Comparison of ENCODE assay signal across 1 cellular context in the genomic region with DNA sequence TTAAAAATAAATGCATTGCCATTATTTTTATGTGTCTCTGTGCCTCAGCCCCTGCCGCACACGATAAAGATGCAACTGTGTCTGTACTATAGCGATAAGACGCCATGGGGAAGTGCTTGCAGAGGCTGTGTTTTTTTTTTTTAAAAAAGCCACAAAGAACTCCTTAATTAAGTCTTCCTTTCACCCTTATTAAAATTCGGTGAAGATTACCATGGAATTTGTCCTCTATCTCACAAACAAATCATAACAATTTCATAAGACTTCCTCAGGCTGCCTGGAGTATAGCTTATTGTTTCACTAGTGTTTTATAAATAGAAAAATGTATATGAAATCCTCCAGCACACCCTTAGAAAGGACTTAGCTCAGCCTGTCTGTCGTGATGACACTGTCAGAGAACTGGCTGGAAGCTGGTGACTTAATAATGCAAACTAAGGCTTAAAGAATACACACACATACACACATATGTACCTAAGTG.
TF ChIP-seq lines count a peak whose summit lies in the region.

No MANE protein-coding gene starts in this region.

TF ChIP-seq in K562, 482 proteins besides CTCF, POLR2A, EP300 and RAD21 (continued from another document and continues in another):
- no peak for TF ChIP-seq BCLAF1 (IDR thresholded peaks at IDR 0.05; ENCODE audit: borderline replicate concordance in 1 of 2, control insufficient read depth in 1 of 2, low read depth in 2 of 2, low read length in 1 of 2)
- no peak for TF ChIP-seq ZNF507 (tag; conservative IDR thresholded peaks at IDR 0.05)
- TF ChIP-seq ELF2 (CRISPR knock-in tag; IDR thresholded peaks at IDR 0.05) = no peak
- TF ChIP-seq, protein P1, sequence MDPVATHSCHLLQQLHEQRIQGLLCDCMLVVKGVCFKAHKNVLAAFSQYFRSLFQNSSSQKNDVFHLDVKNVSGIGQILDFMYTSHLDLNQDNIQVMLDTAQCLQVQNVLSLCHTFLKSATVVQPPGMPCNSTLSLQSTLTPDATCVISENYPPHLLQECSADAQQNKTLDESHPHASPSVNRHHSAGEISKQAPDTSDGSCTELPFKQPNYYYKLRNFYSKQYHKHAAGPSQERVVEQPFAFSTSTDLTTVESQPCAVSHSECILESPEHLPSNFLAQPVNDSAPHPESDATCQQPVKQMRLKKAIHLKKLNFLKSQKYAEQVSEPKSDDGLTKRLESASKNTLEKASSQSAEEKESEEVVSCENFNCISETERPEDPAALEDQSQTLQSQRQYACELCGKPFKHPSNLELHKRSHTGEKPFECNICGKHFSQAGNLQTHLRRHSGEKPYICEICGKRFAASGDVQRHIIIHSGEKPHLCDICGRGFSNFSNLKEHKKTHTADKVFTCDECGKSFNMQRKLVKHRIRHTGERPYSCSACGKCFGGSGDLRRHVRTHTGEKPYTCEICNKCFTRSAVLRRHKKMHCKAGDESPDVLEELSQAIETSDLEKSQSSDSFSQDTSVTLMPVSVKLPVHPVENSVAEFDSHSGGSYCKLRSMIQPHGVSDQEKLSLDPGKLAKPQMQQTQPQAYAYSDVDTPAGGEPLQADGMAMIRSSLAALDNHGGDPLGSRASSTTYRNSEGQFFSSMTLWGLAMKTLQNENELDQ (CRISPR knock-in tag; IDR thresholded peaks at IDR 0.05; ENCODE audit: borderline replicate concordance) = no peak
- no peak for TF ChIP-seq SMAD3 (CRISPR knock-in tag; conservative IDR thresholded peaks at IDR 0.05)
- TF ChIP-seq SP2 (IDR thresholded peaks at IDR 0.05; ENCODE audit: extremely low read depth, low read depth, low read length, poor library complexity, severe bottlenecking) = no peak
- no peak for TF ChIP-seq NKRF (IDR thresholded peaks at IDR 0.05; ENCODE audit: borderline replicate concordance)
- no peak for TF ChIP-seq BRD4 (IDR thresholded peaks at IDR 0.05)
- TF ChIP-seq CBX3 (IDR thresholded peaks at IDR 0.05; ENCODE audit: borderline replicate concordance in 1 of 2, low read length in 2 of 2) = 0 out of 3 replicates have a peak, but pooled peaks of 1 of the 2 experiments have one; percentile 47
- TF ChIP-seq MYC (IDR thresholded peaks at IDR 0.05; ENCODE audit: low read depth, low read length) = 0 out of 2 replicates have a peak, but pooled peaks have one; percentile 53
- TF ChIP-seq MYC (CRISPR knock-in tag; IDR thresholded peaks at IDR 0.05; ENCODE audit: borderline replicate concordance, low read depth) = no peak
- no peak for TF ChIP-seq POU5F1 (IDR thresholded peaks at IDR 0.05; ENCODE audit: borderline replicate concordance, low read depth, low read length, partially characterized antibody)
- no peak for TF ChIP-seq DIDO1 (tag; IDR thresholded peaks at IDR 0.05; ENCODE audit: low read depth)
- no peak; the same call in 1 of the 2 replicates for TF ChIP-seq MBD1 (CRISPR knock-in tag; IDR thresholded peaks at IDR 0.05)
- no peak for TF ChIP-seq BRCA1 (IDR thresholded peaks at IDR 0.05)
- TF ChIP-seq BRCA1 (CRISPR knock-in tag; IDR thresholded peaks at IDR 0.05) = no peak
- TF ChIP-seq RFX1 (IDR thresholded peaks at IDR 0.05) = no peak
- TF ChIP-seq, protein P2, sequence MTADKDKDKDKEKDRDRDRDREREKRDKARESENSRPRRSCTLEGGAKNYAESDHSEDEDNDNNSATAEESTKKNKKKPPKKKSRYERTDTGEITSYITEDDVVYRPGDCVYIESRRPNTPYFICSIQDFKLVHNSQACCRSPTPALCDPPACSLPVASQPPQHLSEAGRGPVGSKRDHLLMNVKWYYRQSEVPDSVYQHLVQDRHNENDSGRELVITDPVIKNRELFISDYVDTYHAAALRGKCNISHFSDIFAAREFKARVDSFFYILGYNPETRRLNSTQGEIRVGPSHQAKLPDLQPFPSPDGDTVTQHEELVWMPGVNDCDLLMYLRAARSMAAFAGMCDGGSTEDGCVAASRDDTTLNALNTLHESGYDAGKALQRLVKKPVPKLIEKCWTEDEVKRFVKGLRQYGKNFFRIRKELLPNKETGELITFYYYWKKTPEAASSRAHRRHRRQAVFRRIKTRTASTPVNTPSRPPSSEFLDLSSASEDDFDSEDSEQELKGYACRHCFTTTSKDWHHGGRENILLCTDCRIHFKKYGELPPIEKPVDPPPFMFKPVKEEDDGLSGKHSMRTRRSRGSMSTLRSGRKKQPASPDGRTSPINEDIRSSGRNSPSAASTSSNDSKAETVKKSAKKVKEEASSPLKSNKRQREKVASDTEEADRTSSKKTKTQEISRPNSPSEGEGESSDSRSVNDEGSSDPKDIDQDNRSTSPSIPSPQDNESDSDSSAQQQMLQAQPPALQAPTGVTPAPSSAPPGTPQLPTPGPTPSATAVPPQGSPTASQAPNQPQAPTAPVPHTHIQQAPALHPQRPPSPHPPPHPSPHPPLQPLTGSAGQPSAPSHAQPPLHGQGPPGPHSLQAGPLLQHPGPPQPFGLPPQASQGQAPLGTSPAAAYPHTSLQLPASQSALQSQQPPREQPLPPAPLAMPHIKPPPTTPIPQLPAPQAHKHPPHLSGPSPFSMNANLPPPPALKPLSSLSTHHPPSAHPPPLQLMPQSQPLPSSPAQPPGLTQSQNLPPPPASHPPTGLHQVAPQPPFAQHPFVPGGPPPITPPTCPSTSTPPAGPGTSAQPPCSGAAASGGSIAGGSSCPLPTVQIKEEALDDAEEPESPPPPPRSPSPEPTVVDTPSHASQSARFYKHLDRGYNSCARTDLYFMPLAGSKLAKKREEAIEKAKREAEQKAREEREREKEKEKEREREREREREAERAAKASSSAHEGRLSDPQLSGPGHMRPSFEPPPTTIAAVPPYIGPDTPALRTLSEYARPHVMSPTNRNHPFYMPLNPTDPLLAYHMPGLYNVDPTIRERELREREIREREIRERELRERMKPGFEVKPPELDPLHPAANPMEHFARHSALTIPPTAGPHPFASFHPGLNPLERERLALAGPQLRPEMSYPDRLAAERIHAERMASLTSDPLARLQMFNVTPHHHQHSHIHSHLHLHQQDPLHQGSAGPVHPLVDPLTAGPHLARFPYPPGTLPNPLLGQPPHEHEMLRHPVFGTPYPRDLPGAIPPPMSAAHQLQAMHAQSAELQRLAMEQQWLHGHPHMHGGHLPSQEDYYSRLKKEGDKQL (CRISPR knock-in tag; IDR thresholded peaks at IDR 0.05; ENCODE audit: borderline replicate concordance) = no peak
- TF ChIP-seq FOXA3 (CRISPR knock-in tag; conservative IDR thresholded peaks at IDR 0.05 in 1 of 2, IDR thresholded peaks at IDR 0.05 in 1 of 2) = no peak
- TF ChIP-seq SRF (CRISPR knock-in tag; IDR thresholded peaks at IDR 0.05) = no peak
- TF ChIP-seq FOXO4 (CRISPR knock-in tag; IDR thresholded peaks at IDR 0.05) = no peak
- no peak for TF ChIP-seq ZNF609 (CRISPR knock-in tag; IDR thresholded peaks at IDR 0.05; ENCODE audit: borderline replicate concordance)
- no peak for TF ChIP-seq SMARCA5 (IDR thresholded peaks at IDR 0.05)
- TF ChIP-seq GTF2B (IDR thresholded peaks at IDR 0.05; ENCODE audit: extremely low read depth, insufficient read length) = no peak
- no peak for TF ChIP-seq PCBP2 (IDR thresholded peaks at IDR 0.05; ENCODE audit: low read depth, low read length, poor library complexity, severe bottlenecking)
- peak; percentile 47; the same call in 1 of the 2 replicates for TF ChIP-seq ELF1 (tag; IDR thresholded peaks at IDR 0.05)
- TF ChIP-seq NCOA6 (IDR thresholded peaks at IDR 0.05) = no peak
- no peak for TF ChIP-seq ZNF583 (CRISPR knock-in tag; IDR thresholded peaks at IDR 0.05)
- TF ChIP-seq ZNF699 (CRISPR knock-in tag; IDR thresholded peaks at IDR 0.05; ENCODE audit: insufficient replicate concordance) = no peak
- no peak for TF ChIP-seq ETV1 (tag; conservative IDR thresholded peaks at IDR 0.05; ENCODE audit: low read depth)
- no peak for TF ChIP-seq ZZZ3 (IDR thresholded peaks at IDR 0.05)
